In genomic region chr14:73264896-73265720, GRCh38 we compare ENCODE assay signal across 16 cellular contexts. TPM values are rescaled to one million over a fixed set of nuclear protein-coding genes. Genes with fewer than 3 reads are reported as not detected.
DNase-seq lines count a peak whose midpoint lies in the region; ATAC-seq, FAIRE-seq and TF ChIP-seq lines count a peak whose summit lies in the region.
"Had no signal": no experiment of that assay in that cellular context is flagged by ENCODE, and none has a peak within 500 bp of the region (broad histone marks: within the 10 kb centered on the region; RNA-seq: fewer than 3 reads in every experiment).

No MANE protein-coding gene starts in this region.

- ATAC-seq in left colon = peak; percentile 37
- ATAC-seq in activated CD8-positive, alpha-beta T cell treated with anti-CD3 and anti-CD28 coated beads for 36 hours = no peak
- ATAC-seq in HG02763 (IDR thresholded peaks at IDR 0.05; ENCODE audit: unreplicated experiment) = no peak

- peak; percentile 44 for DNase-seq in NCI-H82 (lab: John Stamatoyannopoulos, UW)
- no peak for DNase-seq in NCI-H82 treated with DMSO at 0.1 percent for 48 hours (lab: John Stamatoyannopoulos, UW; ENCODE audit: unreplicated experiment)
- no peak for DNase-seq in HTR-8/SVneo (ENCODE audit: insufficient read length, low spot score)
- no peak for DNase-seq in left colon
- DNase-seq in stimulated activated CD8-positive, alpha-beta memory T cell treated with anti-CD3 and anti-CD28 coated beads, Interleukin-4, amount 100 ng/mL, for 48 hours = peak; percentile 21
- DNase-seq in activated CD8-positive, alpha-beta T cell treated with anti-CD3 and anti-CD28 coated beads for 36 hours = no peak
- DNase-seq in mucosa of gallbladder (ENCODE audit: low spot score) = no peak
- DNase-seq: 8988T, EL, H9, NCI-H187, NCI-H345, NCI-H526, SHP77 treated with DMSO at 0.1 percent for 48 hours had no signal

- no peaks in the 10 kb centered on the region for H3K9me3 Mint-ChIP-seq in activated CD8-positive, alpha-beta T cell treated with anti-CD3 and anti-CD28 coated beads for 36 hours

- POLR2A ChIA-PET in activated CD8-positive, alpha-beta T cell treated with anti-CD3 and anti-CD28 coated beads for 36 hours (lab: Charles Lee) = no interaction called here

- intact Hi-C loops in left colon (cut with DNase I, micrococcal nuclease) = no loop called here
- intact Hi-C loops in activated CD8-positive, alpha-beta T cell treated with anti-CD3 and anti-CD28 coated beads for 36 hours (cut with micrococcal nuclease) = no loop called here

- H3K4me3 Mint-ChIP-seq in activated CD8-positive, alpha-beta T cell treated with anti-CD3 and anti-CD28 coated beads for 36 hours = no peak overlapping the region
- H3K4me3 Mint-ChIP-seq: H9 had no signal

- peak; percentile 67 for FAIRE-seq in HTR-8/SVneo (lab: Jason Lieb, UNC)
- FAIRE-seq: GM19239 had no signal

- TF ChIP-seq CTCF in activated CD8-positive, alpha-beta T cell treated with anti-CD3 and anti-CD28 coated beads for 36 hours (IDR thresholded peaks at IDR 0.05) = no peak

- CTCF ChIA-PET in activated CD8-positive, alpha-beta T cell treated with anti-CD3 and anti-CD28 coated beads for 36 hours (lab: Charles Lee) = interaction anchor here (1.3 to 1.4 kb wide), 2 partner anchors 22 to 30 kb away, joined by 3 read pairs; no protein-coding TSS in a partner anchor

- H3K4me1 Mint-ChIP-seq in activated CD8-positive, alpha-beta T cell treated with anti-CD3 and anti-CD28 coated beads for 36 hours (ENCODE audit: low read depth) = peaks cover 3% of the 10 kb centered on the region

- H3K27ac Mint-ChIP-seq in activated CD8-positive, alpha-beta T cell treated with anti-CD3 and anti-CD28 coated beads for 36 hours = no peak overlapping the region

- H3K36me3 Mint-ChIP-seq in activated CD8-positive, alpha-beta T cell treated with anti-CD3 and anti-CD28 coated beads for 36 hours (ENCODE audit: low read depth) = no peaks in the 10 kb centered on the region

- H3K27me3 Mint-ChIP-seq in activated CD8-positive, alpha-beta T cell treated with anti-CD3 and anti-CD28 coated beads for 36 hours = peaks cover 5% of the 10 kb centered on the region

RNA-seq across cellular contexts. Expression of gene PAPLN, which starts 27.8 kb away (rescaled TPM):
- total RNA-seq in left colon = 1 to 10 TPM; 2.8 to 8.3 TPM
- under 1 TPM; 0.29 to 0.47 TPM for total RNA-seq in activated CD8-positive, alpha-beta T cell treated with anti-CD3 and anti-CD28 coated beads for 36 hours
- total RNA-seq in mucosa of gallbladder = 17.3 TPM

Comparison
In these comparisons a context has a peak if more than half of its experiments do, and no peak if none do; other contexts are left out.
1. DNase-seq: peak in NCI-H82 (single experiment) and stimulated activated CD8-positive, alpha-beta memory T cell treated with anti-CD3 and anti-CD28 coated beads, Interleukin-4, amount 100 ng/mL, for 48 hours (single experiment); none in NCI-H82 treated with DMSO at 0.1 percent for 48 hours (single experiment), HTR-8/SVneo (single experiment), left colon (0 of 2), activated CD8-positive, alpha-beta T cell treated with anti-CD3 and anti-CD28 coated beads for 36 hours (single experiment) and mucosa of gallbladder (single experiment).